1 cellular context compared by ENCODE assay signal in the genomic region with DNA sequence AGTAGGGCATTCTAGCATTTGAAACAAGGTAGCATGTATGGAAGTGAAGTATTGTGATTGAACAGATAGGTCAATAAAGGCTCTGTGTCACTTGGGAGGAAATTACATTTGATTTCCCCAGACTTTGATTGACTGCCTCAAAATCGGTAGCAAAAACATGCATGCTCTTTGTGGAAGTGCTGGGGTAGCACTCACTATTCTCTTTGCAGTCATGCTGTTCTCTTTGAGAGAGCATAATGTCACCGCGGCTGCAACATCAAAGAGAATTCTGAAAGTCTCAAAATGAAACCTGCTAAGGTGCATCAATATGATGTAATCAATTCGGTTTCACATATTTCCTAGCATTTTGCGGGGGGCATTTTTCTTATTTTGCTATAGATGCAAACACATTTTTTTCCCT.
TF ChIP-seq lines count a peak whose summit lies in the region.

No MANE protein-coding gene starts in this region.

TF ChIP-seq in GM12878, 131 proteins besides CTCF, POLR2A, EP300 and RAD21 (continued from another document):
- TF ChIP-seq WRNIP1 (IDR thresholded peaks at IDR 0.05; ENCODE audit: borderline replicate concordance, low read depth, low read length) (no peak), ZNF622 (IDR thresholded peaks at IDR 0.05) (no peak), SUZ12 (IDR thresholded peaks at IDR 0.05; ENCODE audit: unreplicated experiment) (no peak), CREB1 (IDR thresholded peaks at IDR 0.05; ENCODE audit: low read depth) (peak; percentile 62)
